Comparison of ENCODE assay signal across 26 cellular contexts in genomic region chr2:18399601-18400000, GRCh38.
DNase-seq lines count a peak whose midpoint lies in the region; TF ChIP-seq lines count a peak whose summit lies in the region.
"Had no signal": no experiment of that assay in that cellular context is flagged by ENCODE, and none has a peak within 500 bp of the region (broad histone marks: within the 10 kb centered on the region; RNA-seq: fewer than 3 reads in every experiment).

No MANE protein-coding gene starts in this region.

- TF ChIP-seq CTCF in HEK293 (tag by site-specific recombination; IDR thresholded peaks at IDR 0.05) (no peak), fibroblast of mammary gland (conservative IDR thresholded peaks at IDR 0.05; ENCODE audit: control insufficient read depth, insufficient read depth, low read depth, low read length) (no peak), GM20000 (IDR thresholded peaks at IDR 0.05; ENCODE audit: extremely low read depth, missing control alignments) (no peak)

- CTCF ChIA-PET in HEK293 (lab: Yijun Ruan, JAX), result no interaction called here

- H3K4me3 ChIP-seq in HEK293 (ENCODE audit: low read depth, low read length), result no peak overlapping the region
- no peak overlapping the region for H3K4me3 ChIP-seq in fibroblast of mammary gland (ENCODE audit: control insufficient read depth, low read depth, low read length)
- H3K4me3 ChIP-seq: A549; BLaER1 treated with 17β-estradiol and CSF1 and Interleukin-3, amounts not matched to agents 10 nM and 100 nM; MG63 had no signal

- H3K27ac ChIP-seq in HEK293 (ENCODE audit: extremely low read depth, low read depth, low read length), result no peak overlapping the region
- H3K27ac ChIP-seq: A549; BLaER1 treated with 17β-estradiol and CSF1 and Interleukin-3, amounts not matched to agents 10 nM and 100 nM; HL-60; RWPE1 had no signal

- peak; percentile 39 for DNase-seq in LHCN-M2 (ENCODE audit: low read depth)
- peak; percentile 66 for DNase-seq in fibroblast of mammary gland (ENCODE audit: low read depth)
- DNase-seq in kidney tubule cell (ENCODE audit: low spot score), result peak; percentile 75
- no peak for DNase-seq in GM20000 (ENCODE audit: low spot score)
- no peak for DNase-seq in KG1 (lab: John Stamatoyannopoulos, UW)
- no peak for DNase-seq in germinal center (ENCODE audit: low spot score)
- no peak for DNase-seq in mucosa of gallbladder (ENCODE audit: low spot score)
- DNase-seq: AML-193; CD4-positive, alpha-beta T cell; COR-L47; DMS53; Kasumi-1; MG63; NCI-H1105 treated with DMSO at 0.1 percent for 48 hours; NCI-H146; NCI-H2029 treated with DMSO at 0.1 percent for 48 hours; NCI-H2171; NCI-H226; NCI-H510A; NCI-H69; SHP77 had no signal

- H3K9me3 ChIP-seq in HEK293 (ENCODE audit: control insufficient read depth, insufficient read depth, low read depth, low read length), result no peaks in the 10 kb centered on the region
- H3K9me3 ChIP-seq: A549; BLaER1 treated with 17β-estradiol and CSF1 and Interleukin-3, amounts not matched to agents 10 nM and 100 nM; MG63 had no signal

- POLR2A ChIA-PET in HEK293 (lab: Yijun Ruan, JAX), result no interaction called here

- no peaks in the 10 kb centered on the region for H3K4me1 ChIP-seq in HEK293 (ENCODE audit: control insufficient read depth, insufficient read depth, low read length)
- H3K4me1 ChIP-seq: A549 had no signal

- H3K36me3 ChIP-seq in HEK293 (ENCODE audit: control insufficient read depth in 2 of 2, insufficient read depth in 1 of 2, low read length in 2 of 2), result no peaks in the 10 kb centered on the region
- H3K36me3 ChIP-seq: BLaER1 treated with 17β-estradiol and CSF1 and Interleukin-3, amounts not matched to agents 10 nM and 100 nM; MG63 had no signal

TF ChIP-seq in HEK293, 187 proteins besides CTCF, POLR2A, EP300 and RAD21:
- TF ChIP-seq MEIS1 (CRISPR knock-in tag; IDR thresholded peaks at IDR 0.05; ENCODE audit: borderline replicate concordance), result peak; percentile 35; the same call in 1 of the 2 replicates
- TF ChIP-seq ZBTB1 (tag by site-specific recombination; IDR thresholded peaks at IDR 0.05), result no peak
- no peak for TF ChIP-seq ZNF530 (tag by site-specific recombination; IDR thresholded peaks at IDR 0.05; ENCODE audit: low read depth)
- no peak for TF ChIP-seq ZNF214 (tag by site-specific recombination; IDR thresholded peaks at IDR 0.05; ENCODE audit: borderline replicate concordance)
- TF ChIP-seq ZNF10 (tag by site-specific recombination; IDR thresholded peaks at IDR 0.05), result no peak
- no peak for TF ChIP-seq TRIM28 (IDR thresholded peaks at IDR 0.05; ENCODE audit: borderline replicate concordance, low read length)
- no peak for TF ChIP-seq ZNF426 (tag by site-specific recombination; IDR thresholded peaks at IDR 0.05)

Comparison
In these comparisons a context has a peak if more than half of its experiments do, and no peak if none do; other contexts are left out.
1. DNase-seq: peak in LHCN-M2 (single experiment), fibroblast of mammary gland (single experiment) and kidney tubule cell (single experiment); none in GM20000 (single experiment), KG1 (single experiment), germinal center (single experiment) and mucosa of gallbladder (single experiment).